21 cellular contexts compared by ENCODE assay signal in the genomic region with DNA sequence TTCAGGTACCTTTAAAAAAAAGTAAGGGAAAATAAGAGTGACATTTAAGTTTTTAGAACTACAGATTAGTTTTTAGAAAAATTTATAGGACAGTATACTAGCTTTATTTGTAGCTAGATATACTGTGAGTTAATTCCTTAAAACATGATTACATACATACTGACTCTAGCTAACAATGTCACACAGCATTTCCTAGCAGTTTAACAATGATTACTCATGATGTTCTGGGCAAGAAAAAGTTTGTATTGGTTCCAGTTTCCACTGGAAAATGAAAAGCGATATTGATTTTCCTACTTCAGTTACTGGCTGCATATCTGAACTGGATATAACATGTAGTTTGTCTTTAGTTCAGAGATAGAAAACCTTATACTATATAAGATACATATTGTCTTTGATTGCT. TPM values are rescaled to one million over a fixed set of nuclear protein-coding genes. Genes with fewer than 3 reads are reported as not detected.
A peak's percentile ranks its signal among the peaks of the same experiment; 100 is the strongest.
DNase-seq lines count a peak whose midpoint lies in the region; ATAC-seq, FAIRE-seq and TF ChIP-seq lines count a peak whose summit lies in the region.
"Had no signal": no experiment of that assay in that cellular context is flagged by ENCODE, and none has a peak within 500 bp of the region (broad histone marks: within the 10 kb centered on the region; RNA-seq: fewer than 3 reads in every experiment).

No MANE protein-coding gene starts in this region.

- H3K4me2 ChIP-seq in PC-3 (ENCODE audit: low read length) = peak overlapping the region; percentile 57

- DNase-seq in D721Med (ENCODE audit: insufficient read length, low spot score) = no peak
- DNase-seq in PC-3 = peak; percentile 19
- peak; percentile 11 for DNase-seq in fibroblast of peridontal ligament (ENCODE audit: extremely low read depth)
- DNase-seq in inferior parietal cortex (ENCODE audit: extremely low spot score) = no peak
- DNase-seq in SHP77 (lab: John Stamatoyannopoulos, UW) = no peak
- no peak for DNase-seq in LoVo (ENCODE audit: low spot score)
- DNase-seq in NCI-H146 (lab: John Stamatoyannopoulos, UW) = no peak
- DNase-seq: C1 segment of cervical spinal cord; Caco-2; CD4-positive, CD25-positive, alpha-beta regulatory T cell; CD8-positive, alpha-beta T cell; DMS 273 treated with DMSO at 0.1 percent for 48 hours; DMS79; EL; GF-D8; GOT3; HFFc6 had no signal

- no peaks in the 10 kb centered on the region for H4K20me1 ChIP-seq in PC-3 (ENCODE audit: low read length)

- CTCF ChIA-PET in PC-3 (lab: Charles Lee) = interaction anchor here (1.0 kb wide), 1 partner anchor 19 kb away, joined by 3 read pairs; no protein-coding TSS in a partner anchor

- peak; percentile 54 for ATAC-seq in PC-3
- ATAC-seq: CD8-positive, alpha-beta T cell had no signal

- no peaks in the 10 kb centered on the region for H3K9me2 ChIP-seq in PC-3 (replicated peaks; ENCODE audit: low read length)

- BruUV-seq in PC-3 (replicated peaks; lab: Mats Ljungman, UMichigan) = no TSS peak

- intact Hi-C loops in PC-3 (cut with micrococcal nuclease) = no loop called here

- 0 out of 2 replicates have a peak overlapping the region, but pooled peaks have one; percentile 25 for H3K27ac ChIP-seq in PC-3 (ENCODE audit: low read length)

- peaks cover 14% of the 10 kb centered on the region for H3K4me1 ChIP-seq in PC-3 (ENCODE audit: insufficient read depth, low read length)
- H3K4me1 ChIP-seq: Caco-2, HAP-1 had no signal

- no peaks in the 10 kb centered on the region for H3K9me3 ChIP-seq in PC-3 (ENCODE audit: low read length)
- H3K9me3 ChIP-seq: Caco-2, HAP-1 had no signal

- H3F3A ChIP-seq in PC-3 (ENCODE audit: low read length, unreplicated experiment) = no peaks in the 10 kb centered on the region

- TF ChIP-seq CTCF in D721Med (IDR thresholded peaks at IDR 0.05; ENCODE audit: insufficient read depth, missing control alignments) = no peak
- no peak for TF ChIP-seq CTCF in PC-3 (conservative IDR thresholded peaks at IDR 0.05; ENCODE audit: low read depth, low read length)

- H3K79me2 ChIP-seq in PC-3 (ENCODE audit: low read length) = no peaks in the 10 kb centered on the region

- H3K4me3 ChIP-seq in PC-3 (ENCODE audit: low read length) = no peak overlapping the region
- H3K4me3 ChIP-seq: HAP-1 had no signal

- no peaks in the 10 kb centered on the region for H3K27me3 ChIP-seq in PC-3 (ENCODE audit: low read length)

- POLR2A ChIA-PET in PC-3 (lab: Charles Lee; ENCODE audit: unreplicated experiment) = no interaction called here

- no peak overlapping the region for H2AFZ ChIP-seq in PC-3 (ENCODE audit: low read length)

- no peak overlapping the region for H3K9ac ChIP-seq in PC-3 (ENCODE audit: low read length)

- no peaks in the 10 kb centered on the region for H3K36me3 ChIP-seq in PC-3 (ENCODE audit: low read depth, low read length)

- FAIRE-seq in D721Med (lab: Jason Lieb, UNC) = peak; percentile 58
- FAIRE-seq: GM12891, GM18507, H54 had no signal

RNA-seq across cellular contexts. Expression of a gene that starts 19.4 kb away (rescaled TPM):
- total RNA-seq in PC-3 (2014; rRNA removed) = 18.3 and 25.5 TPM in 2 replicates

RNA-seq across cellular contexts. Expression of a gene that starts 20.0 kb away (rescaled TPM):
- 24.6 and 47.3 TPM in 2 replicates for total RNA-seq in PC-3 (2014; rRNA removed)

RNA-seq across cellular contexts. Expression of a gene that starts 42.4 kb away (rescaled TPM):
- 42.2 and 46.0 TPM in 2 replicates for total RNA-seq in PC-3 (2014; rRNA removed)

Comparison
In these comparisons a context has a peak if more than half of its experiments do, and no peak if none do; other contexts are left out.
1. DNase-seq: peak in PC-3 (single experiment) and fibroblast of peridontal ligament (single experiment); none in D721Med (single experiment), inferior parietal cortex (single experiment), SHP77 (0 of 2), LoVo (single experiment) and NCI-H146 (single experiment).